ENCODE assay signal across 21 cellular contexts in genomic region chr5:124894541-124894940, GRCh38.
"Had no signal": no experiment of that assay in that cellular context is flagged by ENCODE, and none has a peak within 500 bp of the region (broad histone marks: within the 10 kb centered on the region; RNA-seq: fewer than 3 reads in every experiment).

No MANE protein-coding gene starts in this region.

- ATAC-seq: mucosa of descending colon; naive thymus-derived CD4-positive, alpha-beta T cell; natural killer cell treated with Interleukin-12 subunit alpha and Interleukin-12 subunit beta and Interleukin-15 and Interleukin-18, amount 100 ng/mL, for 72 hours; right cardiac atrium; stimulated activated effector memory CD8-positive, alpha-beta T cell treated with anti-CD3 and anti-CD28 coated beads, Interleukin-12 subunit alpha, Interleukin-12 subunit beta, amount 100 ng/mL, for 72 hours had no signal

- H3K27me3 ChIP-seq: hepatocyte, pancreas, sigmoid colon, spleen, tibial nerve, vagina had no signal

- H3K4me1 ChIP-seq: lower lobe of right lung, prostate gland, vagina had no signal

- DNase-seq: islet precursor cell; lower lobe of right lung; midbrain; mucosa of descending colon; naive thymus-derived CD4-positive, alpha-beta T cell; nucleus accumbens; pancreas; posterior cingulate gyrus; right cardiac atrium; sigmoid colon; small intestine; spleen; stimulated activated CD4-positive, alpha-beta T cell treated with anti-CD3 and anti-CD28 coated beads, Interleukin-4, amount 100 ng/mL, for 24 hours; stimulated activated naive CD4-positive, alpha-beta T cell; substantia nigra had no signal

- H3K9me3 ChIP-seq: lower lobe of right lung, mucosa of descending colon, pancreas, prostate gland, sigmoid colon, tibial nerve, vagina had no signal

- H3K4me3 ChIP-seq: hepatocyte, lower lobe of right lung, mucosa of descending colon, pancreas, prostate gland, sigmoid colon, spleen, tibial nerve, vagina had no signal

- H3K27ac ChIP-seq: hepatocyte, lower lobe of right lung, pancreas, prostate gland, sigmoid colon, spleen, tibial nerve, vagina had no signal

- H3K36me3 ChIP-seq: lower lobe of right lung, pancreas, prostate gland, sigmoid colon, spleen, tibial nerve, vagina had no signal
